In genomic region chr2:54772110-54772509, GRCh38 we compare ENCODE assay signal across 16 cellular contexts. TPM values are rescaled to one million over a fixed set of nuclear protein-coding genes. Genes with fewer than 3 reads are reported as not detected.
DNase-seq lines count a peak whose midpoint lies in the region; ATAC-seq, FAIRE-seq and TF ChIP-seq lines count a peak whose summit lies in the region.
"Had no signal": no experiment of that assay in that cellular context is flagged by ENCODE, and none has a peak within 500 bp of the region (broad histone marks: within the 10 kb centered on the region; RNA-seq: fewer than 3 reads in every experiment).

No MANE protein-coding gene starts in this region.

- peak; percentile 54 for DNase-seq in HS-5 (ENCODE audit: low read depth)
- DNase-seq in amniotic epithelial cell (ENCODE audit: low read depth) = peak; percentile 54
- peak; percentile 11 for DNase-seq in fibroblast of villous mesenchyme (ENCODE audit: low read depth)
- DNase-seq in HepG2 (ENCODE audit: low spot score) = no peak
- DNase-seq in stimulated activated CD4-positive, alpha-beta T cell treated with anti-CD3 and anti-CD28 coated beads, Interleukin-12 subunit alpha, Interleukin-12 subunit beta, amount 100 ng/mL, for 4 hours = no peak
- no peak for DNase-seq in activated effector memory CD4-positive, alpha-beta T cell treated with Interleukin-2 at 50 U/mL for 16 hours
- DNase-seq in uterus = no peak
- DNase-seq: activated CD4-positive, CD25-positive, alpha-beta regulatory T cell; activated T-cell treated with anti-CD3 and anti-CD28 coated beads for 4 hours; adrenal gland; effector CD4-positive, alpha-beta T cell; H7; NCI-H187; occipital lobe; stimulated activated CD4-positive, alpha-beta T cell treated with anti-CD3 and anti-CD28 coated beads, Interleukin-1b, Interleukin-23, amount 100 ng/mL, for 48 hours had no signal

- no peak overlapping the region for H3K4me2 ChIP-seq in HepG2 (ENCODE audit: low read depth, low read length)

- H3K9me3 ChIP-seq in HepG2 (ENCODE audit: low read length) (peaks cover 14% of the 10 kb centered on the region), uterus (no peaks in the 10 kb centered on the region)
- H3K9me3 ChIP-seq: adrenal gland had no signal

- WGBS in HepG2 (ENCODE audit: low lambda C conversion rate) = 69% methylated on average over 3 of the region's 3 CpGs

- H3K27ac ChIP-seq in ACC112 (ENCODE audit: low read depth, low read length) = peak overlapping the region; percentile 44
- no peak overlapping the region for H3K27ac ChIP-seq in HepG2 (ENCODE audit: extremely low read length, insufficient read depth, low read length)
- no peak overlapping the region for H3K27ac ChIP-seq in uterus

- H3K79me2 ChIP-seq in ACC112 (ENCODE audit: control insufficient read depth, insufficient read depth, low read length, unreplicated experiment) (no peaks in the 10 kb centered on the region), HepG2 (ENCODE audit: insufficient read depth, low read length) (no peaks in the 10 kb centered on the region)

- CTCF ChIA-PET in HepG2 (lab: Yijun Ruan, JAX; ENCODE audit: low intra/inter-chr PET ratio, low total read pairs) = no interaction called here

- BruUV-seq in HepG2 (replicated peaks; lab: Mats Ljungman, UMichigan) = no TSS peak

- ATAC-seq in HepG2 = no peak

- H4K20me1 ChIP-seq in HepG2 (ENCODE audit: insufficient read depth, low read length) = no peaks in the 10 kb centered on the region

- FAIRE-seq in HepG2 (lab: Jason Lieb, UNC) = no peak

- no peaks in the 10 kb centered on the region for H3K36me3 ChIP-seq in ACC112 (ENCODE audit: insufficient read depth, low read length)
- no peaks in the 10 kb centered on the region for H3K36me3 ChIP-seq in HepG2 (replicated peaks in 1 of 2; ENCODE audit: control insufficient read depth in 1 of 2, insufficient read depth in 2 of 2, low read length in 2 of 2)
- H3K36me3 ChIP-seq in uterus = no peaks in the 10 kb centered on the region
- H3K36me3 ChIP-seq: adrenal gland had no signal

- H3K4me1 ChIP-seq in ACC112 (ENCODE audit: control insufficient read depth, insufficient read depth, low read length, unreplicated experiment) (peaks cover 39% of the 10 kb centered on the region), HepG2 (ENCODE audit: insufficient read depth, low read length) (no peaks in the 10 kb centered on the region), uterus (no peaks in the 10 kb centered on the region)

- no peak for TF ChIP-seq EP300 in HepG2 (IDR thresholded peaks at IDR 0.05; ENCODE audit: low read depth in 2 of 2, low read length in 2 of 2)
- no peak for TF ChIP-seq EP300 in HepG2 (CRISPR knock-in tag; IDR thresholded peaks at IDR 0.05; ENCODE audit: borderline replicate concordance)

- in situ Hi-C loops in HepG2 (cut with HindIII; ENCODE audit: extremely low pct_ligation_motif_present, low pct_unique_long_range_greater_than_20kb) = no loop called here

- TF ChIP-seq POLR2A in HepG2 (IDR thresholded peaks at IDR 0.05; ENCODE audit: insufficient read depth in 1 of 2, low read depth in 2 of 2, low read length in 2 of 2) (no peak), uterus (IDR thresholded peaks at IDR 0.05) (no peak)

- H3K9ac ChIP-seq in HepG2 (ENCODE audit: insufficient read depth, low read depth, low read length) = no peak overlapping the region

- TF ChIP-seq CTCF in fibroblast of villous mesenchyme (IDR thresholded peaks at IDR 0.05; ENCODE audit: insufficient read depth, low read depth, low read length) (no peak), HepG2 (CRISPR knock-in tag; IDR thresholded peaks at IDR 0.05) (no peak), uterus (IDR thresholded peaks at IDR 0.05) (no peak)

- peak overlapping the region; percentile 87 for H2AFZ ChIP-seq in ACC112 (ENCODE audit: low read length, unreplicated experiment)
- no peak overlapping the region for H2AFZ ChIP-seq in HepG2 (ENCODE audit: low read length)

- intact Hi-C loops in HepG2 (cut with micrococcal nuclease; ENCODE audit: unreplicated experiment) (no loop called here), uterus (cut with DNase I; ENCODE audit: low total_unique reads) (no loop called here)

- H3K4me3 ChIP-seq in ACC112 (ENCODE audit: low read depth, low read length) (peak overlapping the region; percentile 38; the same call in 1 of the 2 replicates), fibroblast of villous mesenchyme (ENCODE audit: low read depth, low read length) (no peak overlapping the region), HepG2 (replicated peaks in 1 of 3; ENCODE audit: insufficient read depth in 1 of 3, low read depth in 2 of 3, low read length in 3 of 3) (no peak overlapping the region), uterus (no peak overlapping the region)
- H3K4me3 ChIP-seq: adrenal gland had no signal

- POLR2A ChIA-PET in HepG2 (lab: Yijun Ruan, JAX) = no interaction called here

- no peak for TF ChIP-seq RAD21 in HepG2 (CRISPR knock-in tag; IDR thresholded peaks at IDR 0.05)

- H3K27me3 ChIP-seq in ACC112 (ENCODE audit: insufficient read depth, low read length) (no peaks in the 10 kb centered on the region), HepG2 (ENCODE audit: control insufficient read depth in 1 of 2, insufficient read depth in 2 of 2, low read length in 2 of 2) (no peaks in the 10 kb centered on the region), uterus (no peaks in the 10 kb centered on the region)
- H3K27me3 ChIP-seq: adrenal gland had no signal

TF ChIP-seq in HepG2, 621 proteins besides CTCF, POLR2A, EP300 and RAD21:
- TF ChIP-seq SMARCC2 (IDR thresholded peaks at IDR 0.05) (no peak), AGO2 (optimal IDR thresholded peaks at IDR 0.05; ENCODE audit: low read depth, low read length) (no peak), ZZZ3 (CRISPR knock-in tag; IDR thresholded peaks at IDR 0.05; ENCODE audit: borderline replicate concordance) (no peak)

RNA-seq across cellular contexts. Expression of gene EML6, which starts 48.6 kb away (rescaled TPM):
- total RNA-seq in fibroblast of villous mesenchyme (0.32 and 1.3 TPM in 2 replicates), HepG2 (2016; rRNA removed; fragmentation: Illumina TruSeq; extraction: Trizol) (19.9 and 32.4 TPM in 2 replicates), uterus (1 to 10 TPM in 3 of 4 donors, under 1 TPM in 1; 0.26 to 2.4 (median 1.5) TPM)
- 8.7 and 8.9 TPM in 2 replicates for total RNA-seq in HepG2 (2016; cell fraction: cytosol; rRNA removed; fragmentation: Illumina TruSeq; extraction: Trizol; ENCODE audit: low read depth)
- 21.5 and 29.8 TPM in 2 replicates for total RNA-seq in HepG2 (2016; cell fraction: insoluble cytoplasmic fraction; rRNA removed; fragmentation: Illumina TruSeq; extraction: Trizol)
- 8.7 and 9.4 TPM in 2 replicates for total RNA-seq in HepG2 (2016; cell fraction: membrane; rRNA removed; fragmentation: Illumina TruSeq; extraction: Trizol)
- 55.5 and 58.9 TPM in 2 replicates for total RNA-seq in HepG2 (2016; cell fraction: nucleus; rRNA removed; fragmentation: Illumina TruSeq; extraction: Trizol)
- polyA plus RNA-seq in HepG2 (2011; rRNA removed) = 17.2 and 28.5 TPM in 2 replicates
- 6.9 and 8.2 TPM in 2 replicates for polyA plus RNA-seq in HepG2 (2011; cell fraction: cytosol; rRNA removed)
- 112 TPM in 2 replicates for polyA plus RNA-seq in HepG2 (2011; cell fraction: nucleus; rRNA removed)
- polyA plus RNA-seq in HepG2 (2012) = 5.4 and 8.8 TPM in 2 replicates
- 1.9 and 2.7 TPM in 2 replicates for polyA plus RNA-seq in HepG2 (2016; cell fraction: cytosol; fragmentation: Illumina TruSeq; extraction: Trizol; ENCODE audit: low read depth)
- 13.1 and 14.9 TPM in 2 replicates for polyA plus RNA-seq in HepG2 (2016; cell fraction: insoluble cytoplasmic fraction; fragmentation: Illumina TruSeq; extraction: Trizol; ENCODE audit: low read depth)
- polyA plus RNA-seq in HepG2 (2016; cell fraction: membrane; fragmentation: Illumina TruSeq; extraction: Trizol; ENCODE audit: low read depth) = 2.9 and 3.6 TPM in 2 replicates
- 110 and 115 TPM in 2 replicates for polyA plus RNA-seq in HepG2 (2016; cell fraction: nucleus; fragmentation: Illumina TruSeq; extraction: Trizol; ENCODE audit: insufficient read depth, low read depth)
- polyA minus RNA-seq in HepG2 (2011; rRNA and poly(A)+ RNA removed; ENCODE audit: low replicate concordance) = 15.8 and 16.9 TPM in 2 replicates
- 3.3 and 5.4 TPM in 2 replicates for polyA minus RNA-seq in HepG2 (2011; cell fraction: cytosol; rRNA and poly(A)+ RNA removed)
- 26.1 and 28.0 TPM in 2 replicates for polyA minus RNA-seq in HepG2 (2011; cell fraction: nucleus; rRNA and poly(A)+ RNA removed)

Comparison
In these comparisons a context has a peak if more than half of its experiments do, and no peak if none do; other contexts are left out.
1. DNase-seq: peak in HS-5 (single experiment), amniotic epithelial cell (single experiment) and fibroblast of villous mesenchyme (single experiment); none in HepG2 (single experiment), stimulated activated CD4-positive, alpha-beta T cell treated with anti-CD3 and anti-CD28 coated beads, Interleukin-12 subunit alpha, Interleukin-12 subunit beta, amount 100 ng/mL, for 4 hours (single experiment), activated effector memory CD4-positive, alpha-beta T cell treated with Interleukin-2 at 50 U/mL for 16 hours (single experiment) and uterus (0 of 2).